In the genomic region with DNA sequence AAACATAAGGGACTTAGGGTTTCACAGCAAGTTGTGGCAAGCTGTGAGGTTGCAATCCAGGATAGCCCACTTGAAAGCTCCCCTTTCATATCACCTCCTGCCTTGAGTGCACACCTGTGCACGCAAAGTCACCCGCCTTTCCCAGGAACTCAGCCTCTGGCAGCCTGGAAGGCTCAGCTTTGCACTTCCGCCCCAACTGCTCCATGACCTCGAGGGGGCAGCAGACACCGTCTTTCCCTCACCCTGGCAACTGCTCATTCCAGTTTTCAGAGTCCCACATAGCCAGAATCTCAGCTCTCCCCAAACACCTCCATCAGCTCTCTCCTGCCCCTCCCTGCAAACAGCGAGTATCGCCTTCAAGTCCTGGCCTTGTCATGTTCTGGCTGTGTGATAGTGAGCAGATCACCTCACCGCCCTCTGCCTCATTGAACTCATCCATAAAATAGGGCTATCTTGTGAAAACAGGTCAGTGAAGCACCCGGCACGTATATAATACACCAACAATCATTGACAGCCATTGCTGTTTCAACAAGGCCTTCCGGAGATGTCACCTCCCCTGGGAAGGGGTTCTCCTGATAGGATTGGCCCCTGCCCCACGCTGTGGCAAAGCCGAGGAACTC, we compare ENCODE assay signal across 8 cellular contexts. TPM values are rescaled to one million over a fixed set of nuclear protein-coding genes. Genes with fewer than 3 reads are reported as not detected.
DNase-seq lines count a peak whose midpoint lies in the region; ATAC-seq and TF ChIP-seq lines count a peak whose summit lies in the region.

No MANE protein-coding gene starts in this region.

- peak overlapping the region in 1 of 4 donors; percentile 25 for H3K27ac ChIP-seq in gastroesophageal sphincter
- H3K27ac ChIP-seq in ovary = no peak overlapping the region
- H3K27ac ChIP-seq in transverse colon = peak overlapping the region in 1 of 4 donors; percentile 50

- TF ChIP-seq POLR2A in gastroesophageal sphincter (IDR thresholded peaks at IDR 0.05) (no peak), ovary (IDR thresholded peaks at IDR 0.05) (peak; percentile 37), transverse colon (IDR thresholded peaks at IDR 0.05) (no peak)

- peak; percentile 48 for DNase-seq in GM06990 (ENCODE audit: extremely low read depth, insufficient read length)
- peak; percentile 90 for DNase-seq in NCI-H1092 (lab: John Stamatoyannopoulos, UW)
- peak; percentile 91 for DNase-seq in SK-N-DZ (ENCODE audit: low spot score)
- DNase-seq in activated naive CD4-positive, alpha-beta T cell (lab: John Stamatoyannopoulos, UW) = peak; percentile 17 to 68 (median 59)
- DNase-seq in ovary = peak; percentile 82 to 91 (median 90)
- DNase-seq in transverse colon = peak; percentile 91

- ATAC-seq in gastroesophageal sphincter = peak; percentile 81
- no peak for ATAC-seq in GM18511 (IDR thresholded peaks at IDR 0.05; ENCODE audit: unreplicated experiment)

- H3K9me3 ChIP-seq in gastroesophageal sphincter = no peaks in the 10 kb centered on the region
- no peaks in the 10 kb centered on the region for H3K9me3 ChIP-seq in ovary
- no peaks in the 10 kb centered on the region for H3K9me3 ChIP-seq in transverse colon

- TF ChIP-seq CTCF in GM06990 (IDR thresholded peaks at IDR 0.05; ENCODE audit: insufficient read depth, low read length, poor library complexity, severe bottlenecking) (peak; percentile 94), gastroesophageal sphincter (IDR thresholded peaks at IDR 0.05) (peak in 3 of 4 experiments; percentile 91 to 93 (median 91)), ovary (IDR thresholded peaks at IDR 0.05) (peak; percentile 85 to 93 (median 91)), transverse colon (IDR thresholded peaks at IDR 0.05) (peak; percentile 84 to 96 (median 89))

- in situ Hi-C loops in transverse colon (cut with MboI; ENCODE audit: low pct_ligation_motif_present in 1 of 4, low pct_unique_long_range_greater_than_20kb in 1 of 4, low sequenced_read_pairs in 3 of 4) = loop anchor here (5.0 to 25.0 kb wide), 5 partner anchors 150 to 370 kb away; a partner anchor contains a TSS

- H3K36me3 ChIP-seq in GM06990 (ENCODE audit: control insufficient read depth, insufficient read depth, low read length) = no peaks in the 10 kb centered on the region
- no peaks in the 10 kb centered on the region for H3K36me3 ChIP-seq in gastroesophageal sphincter
- H3K36me3 ChIP-seq in ovary = no peaks in the 10 kb centered on the region
- H3K36me3 ChIP-seq in transverse colon = no peaks in the 10 kb centered on the region

- intact Hi-C loops in ovary (cut with DNase I) (loop anchor here (2.0 to 10.0 kb wide), 7 partner anchors 150 to 519 kb away; a partner anchor contains a TSS), transverse colon (cut with DNase I; ENCODE audit: low total_unique reads) (loop anchor here (2.0 to 10.0 kb wide), 2 partner anchors 243 to 321 kb away; a partner anchor contains a TSS)

- H3K27me3 ChIP-seq in GM06990 (replicated peaks; ENCODE audit: control insufficient read depth, insufficient read depth, low read length) = no peaks in the 10 kb centered on the region
- no peaks in the 10 kb centered on the region for H3K27me3 ChIP-seq in gastroesophageal sphincter
- H3K27me3 ChIP-seq in ovary = no peaks in the 10 kb centered on the region
- no peaks in the 10 kb centered on the region for H3K27me3 ChIP-seq in transverse colon

- peaks cover 0 to 42% (median 4%) of the 10 kb centered on the region in 3 donors for H3K4me1 ChIP-seq in gastroesophageal sphincter
- peaks cover 5% of the 10 kb centered on the region for H3K4me1 ChIP-seq in ovary (ENCODE audit: insufficient read depth)
- peaks cover 14 to 40% (median 20%) of the 10 kb centered on the region in 4 donors for H3K4me1 ChIP-seq in transverse colon

- no peak for TF ChIP-seq EP300 in gastroesophageal sphincter (IDR thresholded peaks at IDR 0.05)
- no peak for TF ChIP-seq EP300 in ovary (IDR thresholded peaks at IDR 0.05)
- no peak for TF ChIP-seq EP300 in transverse colon (IDR thresholded peaks at IDR 0.05; ENCODE audit: low read depth)

- WGBS in gastroesophageal sphincter (ENCODE audit: low coverage in 1 of 2), 2 donors = 32 to 41% methylated on average over 12 to 13 of the region's 13 CpGs
- 36 to 38% (median 36%) methylated on average over 13 of the region's 13 CpGs for WGBS in ovary, 3 donors
- WGBS in transverse colon (ENCODE audit: low coverage in 1 of 2), 2 donors = 28% methylated on average over 13 of the region's 13 CpGs; no CpG with 5 or more reads in 1 of the 2 donors

- H3K4me3 ChIP-seq in GM06990 (replicated peaks; ENCODE audit: low read depth, low read length) (no peak overlapping the region), gastroesophageal sphincter (no peak overlapping the region), ovary (no peak overlapping the region), transverse colon (no peak overlapping the region)

RNA-seq across cellular contexts. Expression of a gene that starts 32.2 kb away (rescaled TPM):
- 79.5 and 92.7 TPM in 2 replicates for polyA plus RNA-seq in SK-N-DZ (2014; cell fraction: cytosol; rRNA removed)
- polyA plus RNA-seq in SK-N-DZ (2014; cell fraction: nucleus; rRNA removed) = 41.3 and 55.5 TPM in 2 replicates
- total RNA-seq in gastroesophageal sphincter (10 to 100 TPM; 16.7 to 30.8 (median 21.7) TPM), ovary (10 to 100 TPM; 23.0 to 56.4 (median 31.8) TPM), transverse colon (100 to 1,000 TPM in 1 of 4 donors, 10 to 100 TPM in 3; 71.6 to 117 (median 92.6) TPM)
- 10 to 100 TPM; 11.2 to 21.7 TPM for polyA plus RNA-seq in ovary
